Comparison of ENCODE assay signal across 8 cellular contexts in genomic region chr15:101008158-101009139, GRCh38.
DNase-seq lines count a peak whose midpoint lies in the region; ATAC-seq lines count a peak whose summit lies in the region.

No MANE protein-coding gene starts in this region.

- peak; percentile 67 for DNase-seq in Ammon's horn (ENCODE audit: low spot score)
- DNase-seq in GM19238 (ENCODE audit: insufficient read length, low spot score) = peak; percentile 78
- DNase-seq in NCI-H524 (lab: John Stamatoyannopoulos, UW) = peak; percentile 76 to 91
- DNase-seq in activated CD4-positive, alpha-beta memory T cell treated with anti-CD3 and anti-CD28 coated beads for 36 hours = peak; percentile 90
- DNase-seq in effector CD4-positive, alpha-beta T cell = peak; percentile 79
- peak; percentile 72 for DNase-seq in medulla oblongata (ENCODE audit: extremely low spot score)
- peak; percentile 74 to 82 (median 80) for DNase-seq in stimulated activated CD4-positive, alpha-beta T cell treated with anti-CD3 and anti-CD28 coated beads, TNF-alpha, amount 100 ng/mL, for 4 hours (ENCODE audit: low read depth in 3 of 3)

- H3K36me3 Mint-ChIP-seq in activated CD4-positive, alpha-beta memory T cell treated with anti-CD3 and anti-CD28 coated beads for 36 hours = no peaks in the 10 kb centered on the region

- peaks cover 3% of the 10 kb centered on the region for H3K9me3 Mint-ChIP-seq in activated CD4-positive, alpha-beta memory T cell treated with anti-CD3 and anti-CD28 coated beads for 36 hours

- CTCF ChIA-PET in activated CD4-positive, alpha-beta memory T cell treated with anti-CD3 and anti-CD28 coated beads for 36 hours (lab: Charles Lee) = interaction anchor here (0.5 to 7.2 kb wide), 74 partner anchors 8 to 663 kb away, joined by 3 to 218 read pairs (median 4); partner anchors contain the start of genes CHSY1 and LRRK1

- peaks cover 19% of the 10 kb centered on the region for H3K4me1 Mint-ChIP-seq in activated CD4-positive, alpha-beta memory T cell treated with anti-CD3 and anti-CD28 coated beads for 36 hours (ENCODE audit: low read depth)

- intact Hi-C loops in activated CD4-positive, alpha-beta memory T cell treated with anti-CD3 and anti-CD28 coated beads for 36 hours (cut with micrococcal nuclease) = loop anchor here (1.0 to 5.0 kb wide), 2 partner anchors 269 to 658 kb away; partner anchors contain the start of gene SELENOS

- POLR2A ChIA-PET in activated CD4-positive, alpha-beta memory T cell treated with anti-CD3 and anti-CD28 coated beads for 36 hours (lab: Charles Lee) = no interaction called here

- H3K4me3 Mint-ChIP-seq in activated CD4-positive, alpha-beta memory T cell treated with anti-CD3 and anti-CD28 coated beads for 36 hours = peak overlapping the region; percentile 84

- H3K27ac Mint-ChIP-seq in activated CD4-positive, alpha-beta memory T cell treated with anti-CD3 and anti-CD28 coated beads for 36 hours = no peak overlapping the region

- peaks cover 3% of the 10 kb centered on the region for H3K27me3 Mint-ChIP-seq in activated CD4-positive, alpha-beta memory T cell treated with anti-CD3 and anti-CD28 coated beads for 36 hours

- ATAC-seq in HG03439 (IDR thresholded peaks at IDR 0.05; ENCODE audit: unreplicated experiment) = peak; percentile 73

Comparison
In these comparisons a context has a peak if more than half of its experiments do, and no peak if none do; other contexts are left out.
1. Peak in every context shown above with its lines: DNase-seq and ATAC-seq.